Comparison of ENCODE assay signal across 2 cellular contexts in the genomic region with DNA sequence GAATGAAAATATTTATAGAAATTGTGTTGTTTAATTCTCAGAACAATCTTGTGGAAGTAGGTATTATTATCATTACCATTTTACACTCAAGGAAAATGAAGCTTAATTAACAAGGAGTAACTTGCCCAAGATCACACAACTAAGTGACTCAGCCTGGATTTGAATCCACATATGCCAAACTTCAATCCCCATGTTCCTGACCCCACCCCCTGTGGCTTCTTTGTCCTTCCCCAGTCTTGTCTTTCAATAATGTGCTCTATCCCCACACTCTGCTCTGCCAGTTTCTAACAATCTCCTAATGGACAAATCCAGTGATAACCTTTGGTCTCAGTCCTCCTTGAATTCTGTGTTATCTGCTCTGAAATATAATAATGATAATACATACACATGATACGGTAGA.
TF ChIP-seq lines count a peak whose summit lies in the region.

No MANE protein-coding gene starts in this region.

TF ChIP-seq in GM23338, 12 proteins besides CTCF, POLR2A, EP300 and RAD21 (continued from another document):
- TF ChIP-seq EZH2phosphoT487 (IDR thresholded peaks at IDR 0.05; ENCODE audit: unreplicated experiment) (no peak), ZNF114 (CRISPR knock-in tag; IDR thresholded peaks at IDR 0.05) (no peak), POLR2AphosphoS5 (IDR thresholded peaks at IDR 0.05; ENCODE audit: low read depth) (no peak), ZNF331 (CRISPR knock-in tag; IDR thresholded peaks at IDR 0.05; ENCODE audit: low read depth) (no peak), CREB1 (CRISPR knock-in tag; IDR thresholded peaks at IDR 0.05; ENCODE audit: low read depth) (no peak), JUNB (IDR thresholded peaks at IDR 0.05; ENCODE audit: unreplicated experiment) (no peak), NANOG (IDR thresholded peaks at IDR 0.05; ENCODE audit: borderline replicate concordance) (no peak)
- TF ChIP-seq, protein P1, sequence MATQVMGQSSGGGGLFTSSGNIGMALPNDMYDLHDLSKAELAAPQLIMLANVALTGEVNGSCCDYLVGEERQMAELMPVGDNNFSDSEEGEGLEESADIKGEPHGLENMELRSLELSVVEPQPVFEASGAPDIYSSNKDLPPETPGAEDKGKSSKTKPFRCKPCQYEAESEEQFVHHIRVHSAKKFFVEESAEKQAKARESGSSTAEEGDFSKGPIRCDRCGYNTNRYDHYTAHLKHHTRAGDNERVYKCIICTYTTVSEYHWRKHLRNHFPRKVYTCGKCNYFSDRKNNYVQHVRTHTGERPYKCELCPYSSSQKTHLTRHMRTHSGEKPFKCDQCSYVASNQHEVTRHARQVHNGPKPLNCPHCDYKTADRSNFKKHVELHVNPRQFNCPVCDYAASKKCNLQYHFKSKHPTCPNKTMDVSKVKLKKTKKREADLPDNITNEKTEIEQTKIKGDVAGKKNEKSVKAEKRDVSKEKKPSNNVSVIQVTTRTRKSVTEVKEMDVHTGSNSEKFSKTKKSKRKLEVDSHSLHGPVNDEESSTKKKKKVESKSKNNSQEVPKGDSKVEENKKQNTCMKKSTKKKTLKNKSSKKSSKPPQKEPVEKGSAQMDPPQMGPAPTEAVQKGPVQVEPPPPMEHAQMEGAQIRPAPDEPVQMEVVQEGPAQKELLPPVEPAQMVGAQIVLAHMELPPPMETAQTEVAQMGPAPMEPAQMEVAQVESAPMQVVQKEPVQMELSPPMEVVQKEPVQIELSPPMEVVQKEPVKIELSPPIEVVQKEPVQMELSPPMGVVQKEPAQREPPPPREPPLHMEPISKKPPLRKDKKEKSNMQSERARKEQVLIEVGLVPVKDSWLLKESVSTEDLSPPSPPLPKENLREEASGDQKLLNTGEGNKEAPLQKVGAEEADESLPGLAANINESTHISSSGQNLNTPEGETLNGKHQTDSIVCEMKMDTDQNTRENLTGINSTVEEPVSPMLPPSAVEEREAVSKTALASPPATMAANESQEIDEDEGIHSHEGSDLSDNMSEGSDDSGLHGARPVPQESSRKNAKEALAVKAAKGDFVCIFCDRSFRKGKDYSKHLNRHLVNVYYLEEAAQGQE (IDR thresholded peaks at IDR 0.05; ENCODE audit: unreplicated experiment) = no peak
- TF ChIP-seq, protein P2, sequence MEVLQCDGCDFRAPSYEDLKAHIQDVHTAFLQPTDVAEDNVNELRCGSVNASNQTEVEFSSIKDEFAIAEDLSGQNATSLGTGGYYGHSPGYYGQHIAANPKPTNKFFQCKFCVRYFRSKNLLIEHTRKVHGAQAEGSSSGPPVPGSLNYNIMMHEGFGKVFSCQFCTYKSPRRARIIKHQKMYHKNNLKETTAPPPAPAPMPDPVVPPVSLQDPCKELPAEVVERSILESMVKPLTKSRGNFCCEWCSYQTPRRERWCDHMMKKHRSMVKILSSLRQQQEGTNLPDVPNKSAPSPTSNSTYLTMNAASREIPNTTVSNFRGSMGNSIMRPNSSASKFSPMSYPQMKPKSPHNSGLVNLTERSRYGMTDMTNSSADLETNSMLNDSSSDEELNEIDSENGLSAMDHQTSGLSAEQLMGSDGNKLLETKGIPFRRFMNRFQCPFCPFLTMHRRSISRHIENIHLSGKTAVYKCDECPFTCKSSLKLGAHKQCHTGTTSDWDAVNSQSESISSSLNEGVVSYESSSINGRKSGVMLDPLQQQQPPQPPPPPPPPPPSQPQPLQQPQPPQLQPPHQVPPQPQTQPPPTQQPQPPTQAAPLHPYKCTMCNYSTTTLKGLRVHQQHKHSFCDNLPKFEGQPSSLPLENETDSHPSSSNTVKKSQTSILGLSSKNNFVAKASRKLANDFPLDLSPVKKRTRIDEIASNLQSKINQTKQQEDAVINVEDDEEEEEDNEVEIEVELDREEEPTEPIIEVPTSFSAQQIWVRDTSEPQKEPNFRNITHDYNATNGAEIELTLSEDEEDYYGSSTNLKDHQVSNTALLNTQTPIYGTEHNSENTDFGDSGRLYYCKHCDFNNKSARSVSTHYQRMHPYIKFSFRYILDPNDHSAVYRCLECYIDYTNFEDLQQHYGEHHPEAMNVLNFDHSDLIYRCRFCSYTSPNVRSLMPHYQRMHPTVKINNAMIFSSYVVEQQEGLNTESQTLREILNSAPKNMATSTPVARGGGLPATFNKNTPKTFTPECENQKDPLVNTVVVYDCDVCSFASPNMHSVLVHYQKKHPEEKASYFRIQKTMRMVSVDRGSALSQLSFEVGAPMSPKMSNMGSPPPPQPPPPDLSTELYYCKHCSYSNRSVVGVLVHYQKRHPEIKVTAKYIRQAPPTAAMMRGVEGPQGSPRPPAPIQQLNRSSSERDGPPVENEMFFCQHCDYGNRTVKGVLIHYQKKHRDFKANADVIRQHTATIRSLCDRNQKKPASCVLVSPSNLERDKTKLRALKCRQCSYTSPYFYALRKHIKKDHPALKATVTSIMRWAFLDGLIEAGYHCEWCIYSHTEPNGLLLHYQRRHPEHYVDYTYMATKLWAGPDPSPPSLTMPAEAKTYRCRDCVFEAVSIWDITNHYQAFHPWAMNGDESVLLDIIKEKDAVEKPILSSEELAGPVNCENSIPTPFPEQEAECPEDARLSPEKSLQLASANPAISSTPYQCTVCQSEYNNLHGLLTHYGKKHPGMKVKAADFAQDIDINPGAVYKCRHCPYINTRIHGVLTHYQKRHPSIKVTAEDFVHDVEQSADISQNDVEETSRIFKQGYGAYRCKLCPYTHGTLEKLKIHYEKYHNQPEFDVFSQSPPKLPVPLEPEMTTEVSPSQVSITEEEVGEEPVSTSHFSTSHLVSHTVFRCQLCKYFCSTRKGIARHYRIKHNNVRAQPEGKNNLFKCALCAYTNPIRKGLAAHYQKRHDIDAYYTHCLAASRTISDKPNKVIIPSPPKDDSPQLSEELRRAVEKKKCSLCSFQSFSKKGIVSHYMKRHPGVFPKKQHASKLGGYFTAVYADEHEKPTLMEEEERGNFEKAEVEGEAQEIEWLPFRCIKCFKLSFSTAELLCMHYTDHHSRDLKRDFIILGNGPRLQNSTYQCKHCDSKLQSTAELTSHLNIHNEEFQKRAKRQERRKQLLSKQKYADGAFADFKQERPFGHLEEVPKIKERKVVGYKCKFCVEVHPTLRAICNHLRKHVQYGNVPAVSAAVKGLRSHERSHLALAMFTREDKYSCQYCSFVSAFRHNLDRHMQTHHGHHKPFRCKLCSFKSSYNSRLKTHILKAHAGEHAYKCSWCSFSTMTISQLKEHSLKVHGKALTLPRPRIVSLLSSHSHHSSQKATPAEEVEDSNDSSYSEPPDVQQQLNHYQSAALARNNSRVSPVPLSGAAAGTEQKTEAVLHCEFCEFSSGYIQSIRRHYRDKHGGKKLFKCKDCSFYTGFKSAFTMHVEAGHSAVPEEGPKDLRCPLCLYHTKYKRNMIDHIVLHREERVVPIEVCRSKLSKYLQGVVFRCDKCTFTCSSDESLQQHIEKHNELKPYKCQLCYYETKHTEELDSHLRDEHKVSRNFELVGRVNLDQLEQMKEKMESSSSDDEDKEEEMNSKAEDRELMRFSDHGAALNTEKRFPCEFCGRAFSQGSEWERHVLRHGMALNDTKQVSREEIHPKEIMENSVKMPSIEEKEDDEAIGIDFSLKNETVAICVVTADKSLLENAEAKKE (CRISPR knock-in tag; IDR thresholded peaks at IDR 0.05) = no peak
- TF ChIP-seq, protein P3, sequence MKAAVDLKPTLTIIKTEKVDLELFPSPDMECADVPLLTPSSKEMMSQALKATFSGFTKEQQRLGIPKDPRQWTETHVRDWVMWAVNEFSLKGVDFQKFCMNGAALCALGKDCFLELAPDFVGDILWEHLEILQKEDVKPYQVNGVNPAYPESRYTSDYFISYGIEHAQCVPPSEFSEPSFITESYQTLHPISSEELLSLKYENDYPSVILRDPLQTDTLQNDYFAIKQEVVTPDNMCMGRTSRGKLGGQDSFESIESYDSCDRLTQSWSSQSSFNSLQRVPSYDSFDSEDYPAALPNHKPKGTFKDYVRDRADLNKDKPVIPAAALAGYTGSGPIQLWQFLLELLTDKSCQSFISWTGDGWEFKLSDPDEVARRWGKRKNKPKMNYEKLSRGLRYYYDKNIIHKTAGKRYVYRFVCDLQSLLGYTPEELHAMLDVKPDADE (IDR thresholded peaks at IDR 0.05) = no peak

TF ChIP-seq in WTC11, 78 proteins besides CTCF, POLR2A, EP300 and RAD21 (continued from another document):
- TF ChIP-seq, protein P4, sequence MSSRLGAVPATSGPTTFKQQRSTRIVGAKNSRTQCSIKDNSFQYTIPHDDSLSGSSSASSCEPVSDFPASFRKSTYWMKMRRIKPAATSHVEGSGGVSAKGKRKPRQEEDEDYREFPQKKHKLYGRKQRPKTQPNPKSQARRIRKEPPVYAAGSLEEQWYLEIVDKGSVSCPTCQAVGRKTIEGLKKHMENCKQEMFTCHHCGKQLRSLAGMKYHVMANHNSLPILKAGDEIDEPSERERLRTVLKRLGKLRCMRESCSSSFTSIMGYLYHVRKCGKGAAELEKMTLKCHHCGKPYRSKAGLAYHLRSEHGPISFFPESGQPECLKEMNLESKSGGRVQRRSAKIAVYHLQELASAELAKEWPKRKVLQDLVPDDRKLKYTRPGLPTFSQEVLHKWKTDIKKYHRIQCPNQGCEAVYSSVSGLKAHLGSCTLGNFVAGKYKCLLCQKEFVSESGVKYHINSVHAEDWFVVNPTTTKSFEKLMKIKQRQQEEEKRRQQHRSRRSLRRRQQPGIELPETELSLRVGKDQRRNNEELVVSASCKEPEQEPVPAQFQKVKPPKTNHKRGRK (CRISPR knock-in tag; IDR thresholded peaks at IDR 0.05; ENCODE audit: borderline replicate concordance) = no peak
- no peak for TF ChIP-seq JUN (CRISPR knock-in tag; IDR thresholded peaks at IDR 0.05)
- TF ChIP-seq, protein P5, sequence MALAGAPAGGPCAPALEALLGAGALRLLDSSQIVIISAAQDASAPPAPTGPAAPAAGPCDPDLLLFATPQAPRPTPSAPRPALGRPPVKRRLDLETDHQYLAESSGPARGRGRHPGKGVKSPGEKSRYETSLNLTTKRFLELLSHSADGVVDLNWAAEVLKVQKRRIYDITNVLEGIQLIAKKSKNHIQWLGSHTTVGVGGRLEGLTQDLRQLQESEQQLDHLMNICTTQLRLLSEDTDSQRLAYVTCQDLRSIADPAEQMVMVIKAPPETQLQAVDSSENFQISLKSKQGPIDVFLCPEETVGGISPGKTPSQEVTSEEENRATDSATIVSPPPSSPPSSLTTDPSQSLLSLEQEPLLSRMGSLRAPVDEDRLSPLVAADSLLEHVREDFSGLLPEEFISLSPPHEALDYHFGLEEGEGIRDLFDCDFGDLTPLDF (CRISPR knock-in tag; IDR thresholded peaks at IDR 0.05) = no peak
- no peak for TF ChIP-seq SMAD4 (CRISPR knock-in tag; IDR thresholded peaks at IDR 0.05)
